In genomic region chr12:125878483-125878882, GRCh38 we compare ENCODE assay signal across 23 cellular contexts.
A peak's percentile ranks its signal among the peaks of the same experiment; 100 is the strongest.
DNase-seq lines count a peak whose midpoint lies in the region; ATAC-seq and TF ChIP-seq lines count a peak whose summit lies in the region.
"Had no signal": no experiment of that assay in that cellular context is flagged by ENCODE, and none has a peak within 500 bp of the region (broad histone marks: within the 10 kb centered on the region; RNA-seq: fewer than 3 reads in every experiment).

No MANE protein-coding gene starts in this region.

- H3K79me1 ChIP-seq in mesendoderm (ENCODE audit: low read length), result no peaks in the 10 kb centered on the region

- H2AFZ ChIP-seq in osteoblast (ENCODE audit: low read length), result no peak overlapping the region

- no peaks in the 10 kb centered on the region for H4K20me1 ChIP-seq in osteoblast (ENCODE audit: insufficient read depth, low read length)
- H4K20me1 ChIP-seq: BLaER1 treated with 17β-estradiol and CSF1 and Interleukin-3, amounts not matched to agents 10 nM and 100 nM had no signal

- no peak overlapping the region for H3K56ac ChIP-seq in mesendoderm (ENCODE audit: low read length)

- no peak overlapping the region for H4K8ac ChIP-seq in mesendoderm (ENCODE audit: low read depth, low read length)

- H3K27me3 ChIP-seq in left ventricle myocardium inferior (ENCODE audit: low read depth) (no peaks in the 10 kb centered on the region), mesendoderm (ENCODE audit: insufficient read depth, low read length, poor library complexity) (no peaks in the 10 kb centered on the region), osteoblast (ENCODE audit: insufficient read depth, low read length) (no peaks in the 10 kb centered on the region)
- H3K27me3 ChIP-seq: BLaER1 treated with 17β-estradiol and CSF1 and Interleukin-3, amounts not matched to agents 10 nM and 100 nM had no signal

- H2BK15ac ChIP-seq in mesendoderm (replicated peaks; ENCODE audit: low read depth), result no peak overlapping the region

- peak; percentile 38 for ATAC-seq in Right ventricle myocardium superior (ENCODE audit: poor library complexity)
- ATAC-seq in left ventricle myocardium superior, result peak; percentile 43
- ATAC-seq in HG02571 (IDR thresholded peaks at IDR 0.05; ENCODE audit: unreplicated experiment), result no peak
- ATAC-seq: A549; CD8-positive, alpha-beta T cell had no signal

- no CpG with 5 or more reads among the region's 4 CpGs for WGBS in mesendoderm (ENCODE audit: extremely low coverage, insufficient coverage, low lambda C conversion rate)

- no peak overlapping the region for H3K9ac ChIP-seq in mesendoderm (ENCODE audit: low read length)
- H3K9ac ChIP-seq: BLaER1 treated with 17β-estradiol and CSF1 and Interleukin-3, amounts not matched to agents 10 nM and 100 nM had no signal

- H3K4me3 ChIP-seq in left ventricle myocardium inferior, result no peak overlapping the region
- H3K4me3 ChIP-seq in mesendoderm (ENCODE audit: low read length), result no peak overlapping the region
- no peak overlapping the region for H3K4me3 ChIP-seq in osteoblast (ENCODE audit: insufficient read depth, low read length)
- H3K4me3 ChIP-seq: A549; BLaER1 treated with 17β-estradiol and CSF1 and Interleukin-3, amounts not matched to agents 10 nM and 100 nM had no signal

- TF ChIP-seq CTCF in left ventricle myocardium inferior (IDR thresholded peaks at IDR 0.05; ENCODE audit: borderline replicate concordance) (no peak), osteoblast (IDR thresholded peaks at IDR 0.05; ENCODE audit: extremely low read depth, low read depth, low read length) (no peak)

- H3K9me3 ChIP-seq in left ventricle myocardium inferior (replicated peaks) (no peaks in the 10 kb centered on the region), osteoblast (ENCODE audit: low read depth, low read length) (no peaks in the 10 kb centered on the region)
- H3K9me3 ChIP-seq: A549; BLaER1 treated with 17β-estradiol and CSF1 and Interleukin-3, amounts not matched to agents 10 nM and 100 nM; Caco-2 had no signal

- intact Hi-C loops in Right ventricle myocardium superior (cut with DNase I), result no loop called here
- intact Hi-C loops in cardiac septum (cut with DNase I), result no loop called here
- intact Hi-C loops in left ventricle myocardium superior (cut with micrococcal nuclease), result no loop called here
- intact Hi-C loops in left ventricle myocardium inferior (cut with micrococcal nuclease), result no loop called here

- H3K4ac ChIP-seq in mesendoderm (ENCODE audit: low read depth, low read length), result no peak overlapping the region

- H3K4me1 ChIP-seq in left ventricle myocardium inferior (peaks cover 10% of the 10 kb centered on the region), mesendoderm (ENCODE audit: control insufficient read depth, low read depth, low read length) (no peaks in the 10 kb centered on the region), osteoblast (ENCODE audit: insufficient read depth, low read length) (no peaks in the 10 kb centered on the region)
- H3K4me1 ChIP-seq: A549; BLaER1 treated with 17β-estradiol and CSF1 and Interleukin-3, amounts not matched to agents 10 nM and 100 nM; Caco-2 had no signal

- H2BK5ac ChIP-seq in mesendoderm (ENCODE audit: low read length), result no peak overlapping the region

- no peak overlapping the region for H3K18ac ChIP-seq in mesendoderm (ENCODE audit: low read length)

- no peak for DNase-seq in Right ventricle myocardium superior
- DNase-seq in cardiac septum (ENCODE audit: low spot score), result no peak
- DNase-seq in left ventricle myocardium superior, result no peak
- DNase-seq in left ventricle myocardium inferior, result no peak
- DNase-seq in mesendoderm, result peak; percentile 33
- DNase-seq in osteoblast (ENCODE audit: insufficient read length, low spot score, missing footprints), result peak; percentile 51
- no peak for DNase-seq in NCI-H2029 treated with DMSO at 0.1 percent for 48 hours (lab: John Stamatoyannopoulos, UW)
- DNase-seq: AML-193; Caco-2; CD4-positive, alpha-beta T cell; CD8-positive, alpha-beta T cell; DMS 273 treated with DMSO at 0.1 percent for 48 hours; DMS153; DMS53; DMS79; DND-41; EL; GDM1 had no signal

- H2BK120ac ChIP-seq in mesendoderm (ENCODE audit: low read depth, low read length), result no peak overlapping the region

- H3K27ac ChIP-seq in left ventricle myocardium inferior (replicated peaks) (no peak overlapping the region), mesendoderm (ENCODE audit: low read depth, low read length) (no peak overlapping the region), osteoblast (ENCODE audit: low read depth, low read length) (no peak overlapping the region)
- H3K27ac ChIP-seq: 22Rv1; A549; BLaER1 treated with 17β-estradiol and CSF1 and Interleukin-3, amounts not matched to agents 10 nM and 100 nM; C4-2B had no signal

- H3K23ac ChIP-seq in mesendoderm (ENCODE audit: low read length), result no peak overlapping the region

- H3K4me2 ChIP-seq in mesendoderm (ENCODE audit: low read length) (no peak overlapping the region), osteoblast (ENCODE audit: insufficient read depth, low read length) (no peak overlapping the region)
- H3K4me2 ChIP-seq: A549; BLaER1 treated with 17β-estradiol and CSF1 and Interleukin-3, amounts not matched to agents 10 nM and 100 nM had no signal

- H3K36me3 ChIP-seq in left ventricle myocardium inferior (no peaks in the 10 kb centered on the region), mesendoderm (ENCODE audit: control insufficient read depth, insufficient read depth, low read length) (no peaks in the 10 kb centered on the region), osteoblast (ENCODE audit: insufficient read depth, low read length) (no peaks in the 10 kb centered on the region)
- H3K36me3 ChIP-seq: BLaER1 treated with 17β-estradiol and CSF1 and Interleukin-3, amounts not matched to agents 10 nM and 100 nM had no signal

- no peaks in the 10 kb centered on the region for H3K79me2 ChIP-seq in mesendoderm (ENCODE audit: control insufficient read depth, insufficient read depth, low read length)
- H3K79me2 ChIP-seq in osteoblast (ENCODE audit: insufficient read depth, low read length), result no peaks in the 10 kb centered on the region

- no peak overlapping the region for H2AK5ac ChIP-seq in mesendoderm (ENCODE audit: low read length)

- no peak overlapping the region for H4K5ac ChIP-seq in mesendoderm (ENCODE audit: low read length)

Comparison
In these comparisons a context has a peak if more than half of its experiments do, and no peak if none do; other contexts are left out.
1. DNase-seq: peak in mesendoderm (single experiment) and osteoblast (single experiment); none in Right ventricle myocardium superior (single experiment), cardiac septum (single experiment), left ventricle myocardium superior (single experiment), left ventricle myocardium inferior (single experiment) and NCI-H2029 treated with DMSO at 0.1 percent for 48 hours (single experiment).